In the genomic region with DNA sequence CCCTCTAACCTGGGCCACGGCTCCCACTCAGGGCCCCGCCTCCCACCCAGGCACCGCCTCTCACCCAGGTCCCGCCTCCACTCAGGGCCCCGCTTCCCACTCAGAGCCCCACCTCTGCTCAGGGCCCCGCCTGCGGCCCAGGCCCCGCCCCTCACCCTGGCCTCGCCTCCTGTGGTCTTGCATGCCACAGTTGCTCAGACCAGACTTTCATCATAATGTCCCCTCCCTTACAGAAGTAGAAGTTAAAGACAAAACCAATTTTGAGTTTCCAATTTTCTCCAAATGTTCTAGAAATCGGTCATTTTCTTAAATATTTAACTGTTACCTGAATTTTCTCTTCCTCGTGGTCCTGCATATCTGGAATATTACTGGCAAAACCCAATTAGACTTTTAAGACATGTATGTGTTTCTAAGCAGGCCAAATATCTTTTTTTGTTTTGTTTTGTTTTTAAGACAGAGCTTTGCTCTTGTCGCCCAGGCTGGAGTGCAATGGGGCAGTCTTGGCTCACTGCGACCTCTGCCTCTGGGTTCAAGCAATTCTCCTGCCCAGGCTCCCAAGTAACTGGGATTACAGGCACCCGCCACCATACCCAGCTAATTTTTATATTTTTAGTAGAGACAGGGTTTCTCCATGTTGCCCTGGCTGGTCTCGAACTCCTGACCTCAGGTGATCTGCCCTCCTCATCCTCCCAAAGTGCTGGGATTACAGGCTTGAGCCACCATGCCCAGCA, we compare ENCODE assay signal across 8 cellular contexts.
DNase-seq lines count a peak whose midpoint lies in the region; ATAC-seq and TF ChIP-seq lines count a peak whose summit lies in the region.
"Not testable (repeated sequence)": the region's sequence is repeated elsewhere in the genome, so short reads cannot be mapped to it uniquely, and the experiment has no call there.

No MANE protein-coding gene starts in this region.

- not testable (repeated sequence) for H3K9me3 Mint-ChIP-seq in natural killer cell treated with Interleukin-12 subunit alpha and Interleukin-12 subunit beta and Interleukin-15 and Interleukin-18, amount 100 ng/mL, for 72 hours

- peak; percentile 68 for ATAC-seq in GM21576 (IDR thresholded peaks at IDR 0.05; ENCODE audit: unreplicated experiment)
- peak; percentile 80 to 84 for ATAC-seq in natural killer cell treated with Interleukin-12 subunit alpha and Interleukin-12 subunit beta and Interleukin-15 and Interleukin-18, amount 100 ng/mL, for 72 hours

- H3K27me3 Mint-ChIP-seq in natural killer cell treated with Interleukin-12 subunit alpha and Interleukin-12 subunit beta and Interleukin-15 and Interleukin-18, amount 100 ng/mL, for 72 hours = not testable (repeated sequence)

- H3K4me3 ChIP-seq in fibroblast of pulmonary artery (replicated peaks; ENCODE audit: low read depth, low read length) = not testable (repeated sequence)

- H3K36me3 Mint-ChIP-seq in natural killer cell treated with Interleukin-12 subunit alpha and Interleukin-12 subunit beta and Interleukin-15 and Interleukin-18, amount 100 ng/mL, for 72 hours = not testable (repeated sequence)

- peak overlapping the region; percentile 19 to 44 for H3K27ac Mint-ChIP-seq in natural killer cell treated with Interleukin-12 subunit alpha and Interleukin-12 subunit beta and Interleukin-15 and Interleukin-18, amount 100 ng/mL, for 72 hours

- DNase-seq in CMK (ENCODE audit: low read depth) = peak; percentile 96
- DNase-seq in KBM-7 = peak; percentile 94
- peak; percentile 78 to 93 (median 89) for DNase-seq in T-helper 2 cell
- peak; percentile 92 for DNase-seq in activated naive CD4-positive, alpha-beta T cell treated with Interleukin-2 at 50 U/mL for 16 hours
- DNase-seq in fibroblast of pulmonary artery (ENCODE audit: low read depth) = peak; percentile 91
- peak; percentile 96 for DNase-seq in natural killer cell treated with Interleukin-12 subunit alpha and Interleukin-12 subunit beta and Interleukin-15 and Interleukin-18, amount 100 ng/mL, for 72 hours (ENCODE audit: low spot score)
- peak; percentile 70 to 81 for DNase-seq in stimulated activated CD8-positive, alpha-beta memory T cell treated with anti-CD3 and anti-CD28 coated beads, Interleukin-4, amount 100 ng/mL, for 4 hours (ENCODE audit: low read depth in 2 of 2, low spot score in 1 of 2)

- TF ChIP-seq CTCF in fibroblast of pulmonary artery (IDR thresholded peaks at IDR 0.05; ENCODE audit: low read length, missing control alignments) = not testable (repeated sequence)

- not testable (repeated sequence) for H3K4me1 Mint-ChIP-seq in natural killer cell treated with Interleukin-12 subunit alpha and Interleukin-12 subunit beta and Interleukin-15 and Interleukin-18, amount 100 ng/mL, for 72 hours (ENCODE audit: low read depth in 2 of 2)

- in situ Hi-C loops in KBM-7 (cut with MboI; ENCODE audit: low pct_unique_long_range_greater_than_20kb, low sequenced_read_pairs) = not testable (repeated sequence)

- peak overlapping the region; percentile 33 for H3K4me3 Mint-ChIP-seq in natural killer cell treated with Interleukin-12 subunit alpha and Interleukin-12 subunit beta and Interleukin-15 and Interleukin-18, amount 100 ng/mL, for 72 hours
